In the genomic region with DNA sequence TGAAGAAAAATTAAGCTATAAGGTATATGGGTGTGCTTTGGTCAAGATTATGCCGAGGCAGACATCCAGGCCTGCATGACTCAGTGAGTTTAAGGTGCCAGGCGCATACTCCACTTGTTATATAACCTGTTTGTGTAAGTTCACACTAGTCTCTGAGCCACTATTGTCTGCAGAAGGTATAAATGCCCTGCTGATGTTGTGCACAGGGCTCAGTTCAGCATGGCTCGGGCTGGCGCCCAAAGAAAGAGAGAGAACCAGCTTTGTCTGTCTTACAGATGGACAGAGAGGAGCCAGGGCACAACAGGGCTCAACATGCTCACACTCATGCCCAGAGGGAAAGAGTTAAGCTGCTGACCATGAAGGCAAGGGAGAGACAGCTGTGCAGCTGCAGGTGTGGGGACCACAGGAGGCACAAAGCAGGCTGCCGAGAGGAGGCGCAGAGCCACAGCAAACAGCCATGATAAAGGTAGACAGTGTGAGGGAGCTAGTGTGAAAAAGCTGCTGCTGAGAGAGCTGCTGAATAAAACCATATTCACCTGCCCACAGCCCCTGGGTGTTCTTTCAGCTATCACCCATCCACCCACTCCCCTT, we compare ENCODE assay signal across 27 cellular contexts. TPM values are rescaled to one million over a fixed set of nuclear protein-coding genes. Genes with fewer than 3 reads are reported as not detected.
DNase-seq lines count a peak whose midpoint lies in the region; ATAC-seq and TF ChIP-seq lines count a peak whose summit lies in the region.
"Had no signal": no experiment of that assay in that cellular context is flagged by ENCODE, and none has a peak within 500 bp of the region (broad histone marks: within the 10 kb centered on the region; RNA-seq: fewer than 3 reads in every experiment).

No MANE protein-coding gene starts in this region.

- CTCF ChIA-PET in WTC11 (lab: Charles Lee) = interaction anchor here (1.2 kb wide), 1 partner anchor 527 kb away, joined by 4 read pairs; no protein-coding TSS in a partner anchor

- POLR2A ChIA-PET in WTC11 (lab: Charles Lee) = no interaction called here

- H3K27me3 Mint-ChIP-seq in WTC11 (ENCODE audit: low read depth) = no peaks in the 10 kb centered on the region
- H3K27me3 Mint-ChIP-seq: activated CD4-positive, alpha-beta memory T cell treated with anti-CD3 and anti-CD28 coated beads, Interleukin-2, amount 10 ng/mL, durations not matched to agents 7 days and 5 days had no signal

- no peak overlapping the region for H3K4me3 Mint-ChIP-seq in WTC11
- H3K4me3 Mint-ChIP-seq: activated CD4-positive, alpha-beta memory T cell treated with anti-CD3 and anti-CD28 coated beads, Interleukin-2, amount 10 ng/mL, durations not matched to agents 7 days and 5 days; activated naive CD4-positive, alpha-beta T cell treated with anti-CD3 and anti-CD28 coated beads for 36 hours; T-helper 2 cell treated with Interferon-gamma antibody and Interleukin-4, amounts not matched to agents 5 μg/mL and 100 μg/mL, for 36 hours had no signal

- H3K27ac Mint-ChIP-seq in WTC11 = no peak overlapping the region; the same call in 1 of the 2 replicates
- H3K27ac Mint-ChIP-seq: activated CD4-positive, alpha-beta memory T cell treated with anti-CD3 and anti-CD28 coated beads, Interleukin-2, amount 10 ng/mL, durations not matched to agents 7 days and 5 days; activated naive CD4-positive, alpha-beta T cell treated with anti-CD3 and anti-CD28 coated beads for 36 hours; T-helper 2 cell treated with Interferon-gamma antibody and Interleukin-4, amounts not matched to agents 5 μg/mL and 100 μg/mL, for 36 hours had no signal

- peak; percentile 80 for ATAC-seq in WTC11
- ATAC-seq: HCT116, left ventricle myocardium superior, psoas muscle had no signal

- H3K4me1 Mint-ChIP-seq in WTC11 = peaks cover 14% of the 10 kb centered on the region
- H3K4me1 Mint-ChIP-seq: activated CD4-positive, alpha-beta memory T cell treated with anti-CD3 and anti-CD28 coated beads, Interleukin-2, amount 10 ng/mL, durations not matched to agents 7 days and 5 days had no signal

- H3K36me3 Mint-ChIP-seq in WTC11 = no peaks in the 10 kb centered on the region

- TF ChIP-seq CTCF in WTC11 (IDR thresholded peaks at IDR 0.05) = no peak

- peak in 2 of 3 experiments; percentile 2 to 48 for DNase-seq in NCI-H1417 (lab: John Stamatoyannopoulos, UW)
- no peak for DNase-seq in NCI-H1417 treated with DMSO at 0.1 percent for 48 hours (lab: John Stamatoyannopoulos, UW)
- DNase-seq in NCI-H2196 (lab: John Stamatoyannopoulos, UW; ENCODE audit: unreplicated experiment) = peak; percentile 19
- DNase-seq in WTC11 (ENCODE audit: low spot score) = peak; percentile 22
- DNase-seq in occipital lobe (lab: John Stamatoyannopoulos, UW) = peak; percentile 4
- no peak for DNase-seq in NCI-H1436 (lab: John Stamatoyannopoulos, UW)
- no peak for DNase-seq in activated CD8-positive, alpha-beta memory T cell treated with anti-CD3 and anti-CD28 coated beads, Interleukin-2, amount 50 U/mL, for 4 hours
- DNase-seq in central memory CD4-positive, alpha-beta T cell = no peak
- DNase-seq: activated CD4-positive, alpha-beta memory T cell treated with anti-CD3 and anti-CD28 coated beads, Interleukin-2, amount 10 ng/mL, durations not matched to agents 7 days and 5 days; activated CD8-positive, alpha-beta memory T cell treated with anti-CD3 and anti-CD28 coated beads, Interleukin-2, amount 50 U/mL, for 48 hours; activated naive CD4-positive, alpha-beta T cell treated with anti-CD3 and anti-CD28 coated beads for 36 hours; C1 segment of cervical spinal cord; Caco-2; caudate nucleus; foreskin fibroblast; head of caudate nucleus; Kasumi-1; kidney; left ventricle myocardium superior; NCI-H1694 treated with DMSO at 0.1 percent for 48 hours; NCI-H526 treated with DMSO at 0.1 percent for 48 hours; psoas muscle; stimulated activated CD4-positive, alpha-beta T cell treated with anti-CD3 and anti-CD28 coated beads, Interleukin-4, amount 100 ng/mL, for 4 hours; transverse colon had no signal

- H3K9me3 Mint-ChIP-seq in WTC11 = no peaks in the 10 kb centered on the region
- H3K9me3 Mint-ChIP-seq: activated CD4-positive, alpha-beta memory T cell treated with anti-CD3 and anti-CD28 coated beads, Interleukin-2, amount 10 ng/mL, durations not matched to agents 7 days and 5 days had no signal

TF ChIP-seq in WTC11, 78 proteins besides CTCF, POLR2A, EP300 and RAD21 (continues in another document):
- no peak for TF ChIP-seq TP53 (CRISPR knock-in tag; IDR thresholded peaks at IDR 0.05)
- no peak for TF ChIP-seq ZNF138 (CRISPR knock-in tag; conservative IDR thresholded peaks at IDR 0.05)
- TF ChIP-seq OVOL2 (CRISPR knock-in tag; IDR thresholded peaks at IDR 0.05; ENCODE audit: borderline replicate concordance) = no peak
- TF ChIP-seq, protein P1, sequence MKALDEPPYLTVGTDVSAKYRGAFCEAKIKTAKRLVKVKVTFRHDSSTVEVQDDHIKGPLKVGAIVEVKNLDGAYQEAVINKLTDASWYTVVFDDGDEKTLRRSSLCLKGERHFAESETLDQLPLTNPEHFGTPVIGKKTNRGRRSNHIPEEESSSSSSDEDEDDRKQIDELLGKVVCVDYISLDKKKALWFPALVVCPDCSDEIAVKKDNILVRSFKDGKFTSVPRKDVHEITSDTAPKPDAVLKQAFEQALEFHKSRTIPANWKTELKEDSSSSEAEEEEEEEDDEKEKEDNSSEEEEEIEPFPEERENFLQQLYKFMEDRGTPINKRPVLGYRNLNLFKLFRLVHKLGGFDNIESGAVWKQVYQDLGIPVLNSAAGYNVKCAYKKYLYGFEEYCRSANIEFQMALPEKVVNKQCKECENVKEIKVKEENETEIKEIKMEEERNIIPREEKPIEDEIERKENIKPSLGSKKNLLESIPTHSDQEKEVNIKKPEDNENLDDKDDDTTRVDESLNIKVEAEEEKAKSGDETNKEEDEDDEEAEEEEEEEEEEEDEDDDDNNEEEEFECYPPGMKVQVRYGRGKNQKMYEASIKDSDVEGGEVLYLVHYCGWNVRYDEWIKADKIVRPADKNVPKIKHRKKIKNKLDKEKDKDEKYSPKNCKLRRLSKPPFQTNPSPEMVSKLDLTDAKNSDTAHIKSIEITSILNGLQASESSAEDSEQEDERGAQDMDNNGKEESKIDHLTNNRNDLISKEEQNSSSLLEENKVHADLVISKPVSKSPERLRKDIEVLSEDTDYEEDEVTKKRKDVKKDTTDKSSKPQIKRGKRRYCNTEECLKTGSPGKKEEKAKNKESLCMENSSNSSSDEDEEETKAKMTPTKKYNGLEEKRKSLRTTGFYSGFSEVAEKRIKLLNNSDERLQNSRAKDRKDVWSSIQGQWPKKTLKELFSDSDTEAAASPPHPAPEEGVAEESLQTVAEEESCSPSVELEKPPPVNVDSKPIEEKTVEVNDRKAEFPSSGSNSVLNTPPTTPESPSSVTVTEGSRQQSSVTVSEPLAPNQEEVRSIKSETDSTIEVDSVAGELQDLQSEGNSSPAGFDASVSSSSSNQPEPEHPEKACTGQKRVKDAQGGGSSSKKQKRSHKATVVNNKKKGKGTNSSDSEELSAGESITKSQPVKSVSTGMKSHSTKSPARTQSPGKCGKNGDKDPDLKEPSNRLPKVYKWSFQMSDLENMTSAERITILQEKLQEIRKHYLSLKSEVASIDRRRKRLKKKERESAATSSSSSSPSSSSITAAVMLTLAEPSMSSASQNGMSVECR (CRISPR knock-in tag; IDR thresholded peaks at IDR 0.05; ENCODE audit: borderline replicate concordance) = no peak
- no peak for TF ChIP-seq ZNF121 (CRISPR knock-in tag; IDR thresholded peaks at IDR 0.05)
- TF ChIP-seq E2F4 (CRISPR knock-in tag; IDR thresholded peaks at IDR 0.05; ENCODE audit: borderline replicate concordance, low read depth) = no peak
- no peak for TF ChIP-seq ERG (CRISPR knock-in tag; IDR thresholded peaks at IDR 0.05)
- TF ChIP-seq NFATC4 (CRISPR knock-in tag; IDR thresholded peaks at IDR 0.05) = no peak
- no peak for TF ChIP-seq ZNF317 (CRISPR knock-in tag; IDR thresholded peaks at IDR 0.05; ENCODE audit: borderline replicate concordance, low read depth)
- no peak for TF ChIP-seq CBFB (CRISPR knock-in tag; IDR thresholded peaks at IDR 0.05; ENCODE audit: low read depth)
- no peak for TF ChIP-seq RELA (CRISPR knock-in tag; IDR thresholded peaks at IDR 0.05; ENCODE audit: borderline replicate concordance)
- TF ChIP-seq NFYB (CRISPR knock-in tag; conservative IDR thresholded peaks at IDR 0.05; ENCODE audit: low read depth) = no peak
- TF ChIP-seq ATF1 (CRISPR knock-in tag; IDR thresholded peaks at IDR 0.05) = no peak
- no peak for TF ChIP-seq MYBL2 (CRISPR knock-in tag; IDR thresholded peaks at IDR 0.05)

RNA-seq across cellular contexts. Expression of gene LINGO2, which starts 52.5 kb away (rescaled TPM):
- total RNA-seq in WTC11 (2021) (1.4 to 2.5 TPM (median 2.2 TPM) in 3 replicates), occipital lobe (33.7 TPM)
- total RNA-seq: activated CD4-positive, alpha-beta memory T cell treated with anti-CD3 and anti-CD28 coated beads, Interleukin-2, amount 10 ng/mL, durations not matched to agents 7 days and 5 days; activated naive CD4-positive, alpha-beta T cell treated with anti-CD3 and anti-CD28 coated beads for 36 hours; Caco-2; left ventricle myocardium superior; mesenteric fat pad had no signal

Comparison
In these comparisons a context has a peak if more than half of its experiments do, and no peak if none do; other contexts are left out.
1. DNase-seq: peak in NCI-H1417 (2 of 3), NCI-H2196 (single experiment), WTC11 (single experiment) and occipital lobe (single experiment); none in NCI-H1417 treated with DMSO at 0.1 percent for 48 hours (single experiment), NCI-H1436 (single experiment), activated CD8-positive, alpha-beta memory T cell treated with anti-CD3 and anti-CD28 coated beads, Interleukin-2, amount 50 U/mL, for 4 hours (single experiment) and central memory CD4-positive, alpha-beta T cell (single experiment).